8 cellular contexts compared by ENCODE assay signal in genomic region chr14:50823763-50824636, GRCh38. TPM values are rescaled to one million over a fixed set of nuclear protein-coding genes. Genes with fewer than 3 reads are reported as not detected.
DNase-seq lines count a peak whose midpoint lies in the region; ATAC-seq and TF ChIP-seq lines count a peak whose summit lies in the region.

No MANE protein-coding gene starts in this region.

- peak overlapping the region; percentile 42 for H3K27ac ChIP-seq in psoas muscle

- no peaks in the 10 kb centered on the region for H3K27me3 ChIP-seq in psoas muscle (ENCODE audit: insufficient read depth in 3 of 3, low read length in 2 of 3)

- ATAC-seq in HG02973 (IDR thresholded peaks at IDR 0.05; ENCODE audit: unreplicated experiment) (peak; percentile 67), psoas muscle (no peak)
- ATAC-seq in activated naive CD4-positive, alpha-beta T cell treated with anti-CD3 and anti-CD28 coated beads, Interleukin-2, amount 50 U/mL, for 72 hours: peak in 1 of 2 donors; percentile 21

- H3K9me3 Mint-ChIP-seq in activated naive CD4-positive, alpha-beta T cell treated with anti-CD3 and anti-CD28 coated beads, Interleukin-2, amount 10 ng/mL, durations not matched to agents 7 days and 5 days: no peaks in the 10 kb centered on the region
- peaks cover 3 to 4% of the 10 kb centered on the region in 2 donors for H3K9me3 Mint-ChIP-seq in activated naive CD4-positive, alpha-beta T cell treated with anti-CD3 and anti-CD28 coated beads, Interleukin-2, amount 50 U/mL, for 72 hours

- H3K4me1 ChIP-seq in psoas muscle: peaks cover 61% of the 10 kb centered on the region

- H3K27ac Mint-ChIP-seq in activated naive CD4-positive, alpha-beta T cell treated with anti-CD3 and anti-CD28 coated beads, Interleukin-2, amount 10 ng/mL, durations not matched to agents 7 days and 5 days: peak overlapping the region; percentile 86
- peak overlapping the region; percentile 46 to 75 for H3K27ac Mint-ChIP-seq in activated naive CD4-positive, alpha-beta T cell treated with anti-CD3 and anti-CD28 coated beads, Interleukin-2, amount 50 U/mL, for 72 hours

- no peaks in the 10 kb centered on the region for H3K36me3 ChIP-seq in psoas muscle (ENCODE audit: insufficient read depth in 1 of 2, low read depth in 1 of 2)

- H3K4me3 ChIP-seq in psoas muscle: peak overlapping the region; percentile 8

- intact Hi-C loops in psoas muscle (cut with DNase I): no loop called here

- CTCF ChIA-PET in activated naive CD4-positive, alpha-beta T cell treated with anti-CD3 and anti-CD28 coated beads, Interleukin-2, amount 10 ng/mL, durations not matched to agents 7 days and 5 days (lab: Charles Lee): interaction anchor here (1.0 to 1.6 kb wide), 4 partner anchors 15 to 109 kb away, joined by 4 to 6 read pairs (median 4); no protein-coding TSS in a partner anchor

- no peak for TF ChIP-seq CTCF in psoas muscle (IDR thresholded peaks at IDR 0.05)

- H3K9me3 ChIP-seq in psoas muscle: no peaks in the 10 kb centered on the region

- H3K27me3 Mint-ChIP-seq in activated naive CD4-positive, alpha-beta T cell treated with anti-CD3 and anti-CD28 coated beads, Interleukin-2, amount 10 ng/mL, durations not matched to agents 7 days and 5 days: no peaks in the 10 kb centered on the region

- peak overlapping the region; percentile 48 for H3K4me3 Mint-ChIP-seq in activated naive CD4-positive, alpha-beta T cell treated with anti-CD3 and anti-CD28 coated beads, Interleukin-2, amount 10 ng/mL, durations not matched to agents 7 days and 5 days

- WGBS in psoas muscle, 3 donors: 68 to 77% (median 72%) methylated on average over 10 of the region's 10 CpGs

- no peak for DNase-seq in activated naive CD4-positive, alpha-beta T cell treated with anti-CD3 and anti-CD28 coated beads, Interleukin-2, amount 10 ng/mL, durations not matched to agents 7 days and 5 days
- DNase-seq in activated naive CD4-positive, alpha-beta T cell treated with Interleukin-2 at 50 U/mL for 16 hours: no peak
- DNase-seq in activated naive CD4-positive, alpha-beta T cell treated with anti-CD3 and anti-CD28 coated beads, Interleukin-2, amount 50 U/mL, for 72 hours (ENCODE audit: low spot score in 2 of 2): no peak
- DNase-seq in psoas muscle (no peak), NCI-H510A treated with DMSO at 0.1 percent for 48 hours (lab: John Stamatoyannopoulos, UW) (no peak), DMS114 treated with DMSO at 0.1 percent for 48 hours (lab: John Stamatoyannopoulos, UW; ENCODE audit: unreplicated experiment) (no peak)
- no peak for DNase-seq in stimulated activated CD4-positive, alpha-beta T cell treated with anti-CD3 and anti-CD28 coated beads, Interleukin-2, amount 100 ng/mL, for 48 hours

- H3K4me1 Mint-ChIP-seq in activated naive CD4-positive, alpha-beta T cell treated with anti-CD3 and anti-CD28 coated beads, Interleukin-2, amount 10 ng/mL, durations not matched to agents 7 days and 5 days: peaks cover 88% of the 10 kb centered on the region

- peaks cover 67% of the 10 kb centered on the region for H3K36me3 Mint-ChIP-seq in activated naive CD4-positive, alpha-beta T cell treated with anti-CD3 and anti-CD28 coated beads, Interleukin-2, amount 10 ng/mL, durations not matched to agents 7 days and 5 days
- H3K36me3 Mint-ChIP-seq in activated naive CD4-positive, alpha-beta T cell treated with anti-CD3 and anti-CD28 coated beads, Interleukin-2, amount 50 U/mL, for 72 hours: peaks cover 15 to 43% of the 10 kb centered on the region in 2 donors

RNA-seq across cellular contexts. Expression of gene NIN, which starts 7.0 kb away (rescaled TPM):
- 10 to 100 TPM; 29.5 to 61.4 TPM for total RNA-seq in activated naive CD4-positive, alpha-beta T cell treated with anti-CD3 and anti-CD28 coated beads, Interleukin-2, amount 50 U/mL, for 72 hours
- total RNA-seq in psoas muscle: 10 to 100 TPM; 24.3 to 47.7 (median 39.5) TPM
- polyA plus RNA-seq in psoas muscle: 10 to 100 TPM in 2 of 3 donors, 1 to 10 TPM in 1; 7.3 to 17.3 (median 11.5) TPM

RNA-seq across cellular contexts. Expression of gene ABHD12B, which starts 47.9 kb away (rescaled TPM):
- not detected for total RNA-seq in activated naive CD4-positive, alpha-beta T cell treated with anti-CD3 and anti-CD28 coated beads, Interleukin-2, amount 50 U/mL, for 72 hours
- total RNA-seq in psoas muscle: not detected
- not detected for polyA plus RNA-seq in psoas muscle
